ENCODE assay signal across 7 cellular contexts in genomic region chr17:28576758-28577465, GRCh38.
DNase-seq lines count a peak whose midpoint lies in the region; ATAC-seq and TF ChIP-seq lines count a peak whose summit lies in the region.

TSS of gene ALDOC (minus strand) at chr17:28576895. CDS start at chr17:28575532, 1,363 bp downstream.

- no peak for TF ChIP-seq CTCF in cardiac fibroblast (IDR thresholded peaks at IDR 0.05; ENCODE audit: low read depth, low read length)

- DNase-seq in NCI-H2171 treated with DMSO at 0.1 percent for 48 hours (lab: John Stamatoyannopoulos, UW) (peak; percentile 63), cardiac fibroblast (ENCODE audit: low read depth in 2 of 2) (peak; percentile 90 to 96), islet precursor cell (peak; percentile 99)
- DNase-seq in activated CD4-positive, CD25-positive, alpha-beta regulatory T cell (lab: John Stamatoyannopoulos, UW) = peak; percentile 91 to 98 (median 94)
- DNase-seq in stimulated activated CD4-positive, alpha-beta T cell treated with anti-CD3 and anti-CD28 coated beads, Interleukin-12 subunit alpha, Interleukin-12 subunit beta, amount 100 ng/mL, for 48 hours (ENCODE audit: low read depth in 2 of 3, low spot score in 1 of 3) = peak; percentile 94 to 98 (median 97)

- ATAC-seq in GM18519 (IDR thresholded peaks at IDR 0.05; ENCODE audit: low FRiP score, unreplicated experiment) (peak; percentile 57), HG02981 (IDR thresholded peaks at IDR 0.05; ENCODE audit: unreplicated experiment) (peak; percentile 84)

- H3K4me3 ChIP-seq in cardiac fibroblast (replicated peaks in 1 of 2; ENCODE audit: low read depth in 2 of 2, low read length in 2 of 2) = peak within 1 kb of the TSS; percentile 38 to 47

Comparison
In these comparisons a context has a peak if more than half of its experiments do, and no peak if none do; other contexts are left out.
1. Peak in every context shown above with its lines: DNase-seq, ATAC-seq and H3K4me3 ChIP-seq.